1 cellular context compared by ENCODE assay signal in the genomic region with DNA sequence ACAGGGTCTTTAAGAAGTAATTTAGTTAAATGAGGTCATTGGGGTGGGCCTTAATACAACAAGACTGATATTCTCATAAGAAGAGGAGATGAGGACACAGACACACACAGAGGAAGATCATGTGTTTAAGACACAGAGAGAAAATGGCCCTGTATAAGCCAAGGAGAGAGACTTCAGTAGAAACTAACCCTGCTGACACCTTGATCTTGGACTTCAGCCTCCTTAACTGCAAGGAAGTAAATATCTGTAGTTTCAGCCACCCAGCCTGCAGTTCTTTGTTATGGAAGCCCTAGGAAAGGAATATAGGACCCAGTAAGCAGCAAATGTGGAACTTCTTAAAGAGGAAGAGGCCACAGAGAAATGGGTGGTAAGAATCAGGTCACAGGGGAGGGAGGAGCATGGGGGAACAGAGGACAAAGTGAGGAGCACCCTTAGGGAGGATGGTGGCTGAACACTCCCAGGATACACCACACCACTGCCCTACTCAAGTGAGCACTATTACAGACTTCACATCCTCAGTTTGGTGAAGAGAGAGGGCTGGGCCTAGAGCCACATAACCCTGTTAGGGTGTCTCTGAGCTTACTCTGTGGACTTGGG.
A peak's percentile ranks its signal among the peaks of the same experiment; 100 is the strongest.
TF ChIP-seq lines count a peak whose summit lies in the region.

No MANE protein-coding gene starts in this region.

TF ChIP-seq in HEK293, 187 proteins besides CTCF, POLR2A, EP300 and RAD21 (continued from another document):
- TF ChIP-seq ZNF548 (tag by site-specific recombination; IDR thresholded peaks at IDR 0.05): peak; percentile 92
TF ChIP-seq in HEK293: peak in this region for 1.
